8 cellular contexts compared by ENCODE assay signal in genomic region chr3:195558602-195559001, GRCh38. TPM values are rescaled to one million over a fixed set of nuclear protein-coding genes. Genes with fewer than 3 reads are reported as not detected.
DNase-seq lines count a peak whose midpoint lies in the region; ATAC-seq and TF ChIP-seq lines count a peak whose summit lies in the region.

No MANE protein-coding gene starts in this region.

- H3K4me3 Mint-ChIP-seq in activated T-helper 17 cell treated with anti-CD3 and anti-CD28 coated beads, Interleukin-2, amount 50 U/mL, for 72 hours: no peak overlapping the region
- no peak overlapping the region for H3K4me3 Mint-ChIP-seq in natural killer cell treated with Interleukin-12 subunit alpha and Interleukin-12 subunit beta and Interleukin-15 and Interleukin-18, amount 100 ng/mL, for 72 hours

- no peaks in the 10 kb centered on the region for H3K36me3 ChIP-seq in left lung

- TF ChIP-seq CTCF in AG09319 (IDR thresholded peaks at IDR 0.05; ENCODE audit: low read depth, low read length) (peak; percentile 60), GM12865 (IDR thresholded peaks at IDR 0.05; ENCODE audit: insufficient read depth, low read depth, low read length, missing control alignments) (peak; percentile 58), left lung (IDR thresholded peaks at IDR 0.05) (no peak)

- H3K9me3 Mint-ChIP-seq in activated T-helper 17 cell treated with anti-CD3 and anti-CD28 coated beads, Interleukin-2, amount 50 U/mL, for 72 hours: no peaks in the 10 kb centered on the region
- H3K9me3 Mint-ChIP-seq in natural killer cell treated with Interleukin-12 subunit alpha and Interleukin-12 subunit beta and Interleukin-15 and Interleukin-18, amount 100 ng/mL, for 72 hours: no peaks in the 10 kb centered on the region

- no peak overlapping the region for H3K4me3 ChIP-seq in GM12865 (ENCODE audit: low read depth, low read length)
- H3K4me3 ChIP-seq in left lung: no peak overlapping the region

- intact Hi-C loops in left lung (cut with DNase I): no loop called here

- no peaks in the 10 kb centered on the region for H3K4me1 ChIP-seq in left lung

- DNase-seq in AG09319 (ENCODE audit: extremely low read depth, low read depth) (no peak), GM12865 (ENCODE audit: low read depth) (peak; percentile 69), NCI-H2081 treated with DMSO at 0.1 percent for 48 hours (lab: John Stamatoyannopoulos, UW) (peak; percentile 49), left lung (no peak), HuH-7.5 (ENCODE audit: low spot score) (no peak), occipital lobe (lab: John Stamatoyannopoulos, UW) (no peak)
- no peak for DNase-seq in natural killer cell treated with Interleukin-12 subunit alpha and Interleukin-12 subunit beta and Interleukin-15 and Interleukin-18, amount 100 ng/mL, for 72 hours (ENCODE audit: low spot score)

- no peaks in the 10 kb centered on the region for H3K27me3 Mint-ChIP-seq in activated T-helper 17 cell treated with anti-CD3 and anti-CD28 coated beads, Interleukin-2, amount 50 U/mL, for 72 hours
- no peaks in the 10 kb centered on the region for H3K27me3 Mint-ChIP-seq in natural killer cell treated with Interleukin-12 subunit alpha and Interleukin-12 subunit beta and Interleukin-15 and Interleukin-18, amount 100 ng/mL, for 72 hours

- H3K27me3 ChIP-seq in left lung: no peaks in the 10 kb centered on the region

- ATAC-seq in activated T-helper 17 cell treated with anti-CD3 and anti-CD28 coated beads, Interleukin-2, amount 50 U/mL, for 72 hours (replicated peaks): peak; percentile 72
- peak; percentile 85 for ATAC-seq in left lung
- no peak for ATAC-seq in natural killer cell treated with Interleukin-12 subunit alpha and Interleukin-12 subunit beta and Interleukin-15 and Interleukin-18, amount 100 ng/mL, for 72 hours

- no peaks in the 10 kb centered on the region for H3K9me3 ChIP-seq in left lung

- H3K27ac Mint-ChIP-seq in activated T-helper 17 cell treated with anti-CD3 and anti-CD28 coated beads, Interleukin-2, amount 50 U/mL, for 72 hours: peak overlapping the region; percentile 50
- no peak overlapping the region for H3K27ac Mint-ChIP-seq in natural killer cell treated with Interleukin-12 subunit alpha and Interleukin-12 subunit beta and Interleukin-15 and Interleukin-18, amount 100 ng/mL, for 72 hours

- peaks cover 15% of the 10 kb centered on the region for H3K4me1 Mint-ChIP-seq in activated T-helper 17 cell treated with anti-CD3 and anti-CD28 coated beads, Interleukin-2, amount 50 U/mL, for 72 hours
- peaks cover 0 to 7% of the 10 kb centered on the region in 2 donors for H3K4me1 Mint-ChIP-seq in natural killer cell treated with Interleukin-12 subunit alpha and Interleukin-12 subunit beta and Interleukin-15 and Interleukin-18, amount 100 ng/mL, for 72 hours (ENCODE audit: low read depth in 2 of 2)

- H3K36me3 Mint-ChIP-seq in activated T-helper 17 cell treated with anti-CD3 and anti-CD28 coated beads, Interleukin-2, amount 50 U/mL, for 72 hours (ENCODE audit: low read depth): no peaks in the 10 kb centered on the region
- H3K36me3 Mint-ChIP-seq in natural killer cell treated with Interleukin-12 subunit alpha and Interleukin-12 subunit beta and Interleukin-15 and Interleukin-18, amount 100 ng/mL, for 72 hours: no peaks in the 10 kb centered on the region

- no peak overlapping the region for H3K27ac ChIP-seq in left lung

RNA-seq across cellular contexts. Expression of gene PPP1R2, which starts 15.5 kb away (rescaled TPM):
- total RNA-seq in activated T-helper 17 cell treated with anti-CD3 and anti-CD28 coated beads, Interleukin-2, amount 50 U/mL, for 72 hours: 100 to 1,000 TPM in 1 of 2 donors, 10 to 100 TPM in 1; 78.1 to 101 TPM
- total RNA-seq in left lung (10 to 100 TPM; 39.0 to 44.9 TPM), occipital lobe (92.3 TPM)
- total RNA-seq in natural killer cell treated with Interleukin-12 subunit alpha and Interleukin-12 subunit beta and Interleukin-15 and Interleukin-18, amount 100 ng/mL, for 72 hours: 10 to 100 TPM; 47.5 to 56.3 TPM

RNA-seq across cellular contexts. Expression of gene APOD, which starts 25.1 kb away (rescaled TPM):
- total RNA-seq in activated T-helper 17 cell treated with anti-CD3 and anti-CD28 coated beads, Interleukin-2, amount 50 U/mL, for 72 hours: 1 to 10 TPM in 1 of 2 donors, not detected in 1; 4.2 TPM
- total RNA-seq in left lung: 10 to 100 TPM; 10.6 to 25.5 TPM
- total RNA-seq in natural killer cell treated with Interleukin-12 subunit alpha and Interleukin-12 subunit beta and Interleukin-15 and Interleukin-18, amount 100 ng/mL, for 72 hours: not detected
- total RNA-seq in occipital lobe: 3.6 TPM

Comparison
In these comparisons a context has a peak if more than half of its experiments do, and no peak if none do; other contexts are left out.
1. DNase-seq: peak in GM12865 (single experiment) and NCI-H2081 treated with DMSO at 0.1 percent for 48 hours (single experiment); none in AG09319 (single experiment), left lung (0 of 2), HuH-7.5 (single experiment), natural killer cell treated with Interleukin-12 subunit alpha and Interleukin-12 subunit beta and Interleukin-15 and Interleukin-18, amount 100 ng/mL, for 72 hours (single experiment) and occipital lobe (single experiment).
2. CTCF ChIP-seq: peak in AG09319 (single experiment) and GM12865 (single experiment); none in left lung (0 of 2).
3. ATAC-seq: peak in activated T-helper 17 cell treated with anti-CD3 and anti-CD28 coated beads, Interleukin-2, amount 50 U/mL, for 72 hours (single experiment) and left lung (single experiment); none in natural killer cell treated with Interleukin-12 subunit alpha and Interleukin-12 subunit beta and Interleukin-15 and Interleukin-18, amount 100 ng/mL, for 72 hours (0 of 2).